Comparison of ENCODE assay signal across 1 cellular context in the genomic region with DNA sequence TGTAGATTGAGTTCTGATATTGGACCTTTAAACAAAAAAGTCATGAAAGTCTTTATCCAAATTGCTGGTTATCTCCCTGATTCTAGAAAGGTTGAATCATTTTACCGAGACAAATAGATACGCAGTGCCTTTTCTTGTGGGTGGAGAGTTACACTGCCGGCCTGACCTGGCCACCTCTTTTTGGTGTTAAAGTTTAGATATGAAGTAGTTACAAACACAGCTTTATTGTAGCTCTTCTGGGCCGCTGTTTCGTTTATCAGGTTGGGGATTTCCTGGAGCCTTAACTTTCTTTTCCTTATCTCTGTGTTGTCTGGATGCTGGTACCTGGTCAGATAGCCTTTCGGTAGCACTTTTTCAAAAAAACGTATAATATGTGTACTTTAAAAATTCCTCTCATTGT.
TF ChIP-seq lines count a peak whose summit lies in the region.

No MANE protein-coding gene starts in this region.

TF ChIP-seq in GM12878, 131 proteins besides CTCF, POLR2A, EP300 and RAD21:
- TF ChIP-seq MXI1 (IDR thresholded peaks at IDR 0.05; ENCODE audit: low read depth, low read length) (no peak), BACH1 (IDR thresholded peaks at IDR 0.05; ENCODE audit: borderline replicate concordance) (no peak), NR2F1 (conservative IDR thresholded peaks at IDR 0.05) (peak; percentile 68), RELA (IDR thresholded peaks at IDR 0.05; ENCODE audit: borderline replicate concordance, partially characterized antibody) (no peak), ZNF384 (IDR thresholded peaks at IDR 0.05; ENCODE audit: borderline replicate concordance, low read depth, low read length) (no peak)
- TF ChIP-seq, protein P1, sequence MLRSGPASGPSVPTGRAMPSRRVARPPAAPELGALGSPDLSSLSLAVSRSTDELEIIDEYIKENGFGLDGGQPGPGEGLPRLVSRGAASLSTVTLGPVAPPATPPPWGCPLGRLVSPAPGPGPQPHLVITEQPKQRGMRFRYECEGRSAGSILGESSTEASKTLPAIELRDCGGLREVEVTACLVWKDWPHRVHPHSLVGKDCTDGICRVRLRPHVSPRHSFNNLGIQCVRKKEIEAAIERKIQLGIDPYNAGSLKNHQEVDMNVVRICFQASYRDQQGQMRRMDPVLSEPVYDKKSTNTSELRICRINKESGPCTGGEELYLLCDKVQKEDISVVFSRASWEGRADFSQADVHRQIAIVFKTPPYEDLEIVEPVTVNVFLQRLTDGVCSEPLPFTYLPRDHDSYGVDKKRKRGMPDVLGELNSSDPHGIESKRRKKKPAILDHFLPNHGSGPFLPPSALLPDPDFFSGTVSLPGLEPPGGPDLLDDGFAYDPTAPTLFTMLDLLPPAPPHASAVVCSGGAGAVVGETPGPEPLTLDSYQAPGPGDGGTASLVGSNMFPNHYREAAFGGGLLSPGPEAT (IDR thresholded peaks at IDR 0.05; ENCODE audit: low read depth) = 0 out of 2 replicates have a peak, but pooled peaks have one; percentile 22
